In genomic region chr5:134604908-134605307, GRCh38 we compare ENCODE assay signal across 19 cellular contexts. TPM values are rescaled to one million over a fixed set of nuclear protein-coding genes. Genes with fewer than 3 reads are reported as not detected.
DNase-seq lines count a peak whose midpoint lies in the region; ATAC-seq and TF ChIP-seq lines count a peak whose summit lies in the region.
"Had no signal": no experiment of that assay in that cellular context is flagged by ENCODE, and none has a peak within 500 bp of the region (broad histone marks: within the 10 kb centered on the region; RNA-seq: fewer than 3 reads in every experiment).

No MANE protein-coding gene starts in this region.

- H3K4me3 Mint-ChIP-seq in activated CD4-positive, alpha-beta memory T cell treated with anti-CD3 and anti-CD28 coated beads for 36 hours = no peak overlapping the region
- H3K4me3 Mint-ChIP-seq: naive thymus-derived CD8-positive, alpha-beta T cell had no signal

- peaks cover 75% of the 10 kb centered on the region for H3K4me1 Mint-ChIP-seq in activated CD4-positive, alpha-beta memory T cell treated with anti-CD3 and anti-CD28 coated beads for 36 hours (ENCODE audit: low read depth)

- intact Hi-C loops in activated CD4-positive, alpha-beta memory T cell treated with anti-CD3 and anti-CD28 coated beads for 36 hours (cut with micrococcal nuclease) = loop anchor here (1.0 to 10.0 kb wide), 4 partner anchors 9 to 378 kb away; partner anchors contain the start of genes PCBD2 and PPP2CA
- intact Hi-C loops in gastrocnemius medialis (cut with DNase I; ENCODE audit: low total_unique reads) = no loop called here

- no peaks in the 10 kb centered on the region for H3K27me3 ChIP-seq in gastrocnemius medialis
- H3K27me3 ChIP-seq: hepatocyte had no signal

- POLR2A ChIA-PET in HEK293 (lab: Yijun Ruan, JAX) = no interaction called here
- POLR2A ChIA-PET in activated CD4-positive, alpha-beta memory T cell treated with anti-CD3 and anti-CD28 coated beads for 36 hours (lab: Charles Lee) = interaction anchor here (0.9 to 1.2 kb wide), 4 partner anchors 30 to 315 kb away, joined by 3 to 4 read pairs (median 4); partner anchors contain the start of genes CAMLG and SEC24A

- no peaks in the 10 kb centered on the region for H3K9me3 Mint-ChIP-seq in activated naive CD4-positive, alpha-beta T cell treated with anti-CD3 and anti-CD28 coated beads, Interleukin-2, amount 50 U/mL, for 72 hours
- H3K9me3 Mint-ChIP-seq in activated CD4-positive, alpha-beta memory T cell treated with anti-CD3 and anti-CD28 coated beads for 36 hours = no peaks in the 10 kb centered on the region
- H3K9me3 Mint-ChIP-seq: naive thymus-derived CD8-positive, alpha-beta T cell had no signal

- peak; percentile 2 to 56 for ATAC-seq in activated naive CD4-positive, alpha-beta T cell treated with anti-CD3 and anti-CD28 coated beads, Interleukin-2, amount 50 U/mL, for 72 hours
- no peak for ATAC-seq in gastrocnemius medialis
- no peak for ATAC-seq in GM19467 (IDR thresholded peaks at IDR 0.05; ENCODE audit: unreplicated experiment)
- ATAC-seq: naive thymus-derived CD8-positive, alpha-beta T cell had no signal

- CTCF ChIA-PET in HEK293 (lab: Yijun Ruan, JAX) = no interaction called here
- CTCF ChIA-PET in activated CD4-positive, alpha-beta memory T cell treated with anti-CD3 and anti-CD28 coated beads for 36 hours (lab: Charles Lee) = interaction anchor here (5.3 kb wide), 1 partner anchor 18 kb away, joined by 39 read pairs; no protein-coding TSS in a partner anchor

- no peak for TF ChIP-seq POLR2A in gastrocnemius medialis (IDR thresholded peaks at IDR 0.05)

- H3K36me3 ChIP-seq in HEK293 (ENCODE audit: control insufficient read depth in 2 of 2, insufficient read depth in 1 of 2, low read length in 2 of 2) (peaks cover 39 to 67% of the 10 kb centered on the region in 2 experiments), gastrocnemius medialis (peaks cover 5 to 63% of the 10 kb centered on the region in 2 donors)

- H3K4me3 ChIP-seq in HEK293 (ENCODE audit: low read depth, low read length) = no peak overlapping the region
- no peak overlapping the region for H3K4me3 ChIP-seq in gastrocnemius medialis
- H3K4me3 ChIP-seq: coronary artery, hepatocyte had no signal

- H3K27ac ChIP-seq in HEK293 (ENCODE audit: extremely low read depth, low read depth, low read length) (no peak overlapping the region), gastrocnemius medialis (peak overlapping the region; percentile 0 to 37 (median 14))
- H3K27ac ChIP-seq: coronary artery, hepatocyte had no signal

- H3K4me1 ChIP-seq in HEK293 (ENCODE audit: control insufficient read depth, insufficient read depth, low read length) (no peaks in the 10 kb centered on the region), gastrocnemius medialis (peaks cover 25 to 34% of the 10 kb centered on the region in 2 donors)

- no peaks in the 10 kb centered on the region for H3K9me3 ChIP-seq in HEK293 (ENCODE audit: control insufficient read depth, insufficient read depth, low read depth, low read length)
- no peaks in the 10 kb centered on the region for H3K9me3 ChIP-seq in gastrocnemius medialis

- DNase-seq in activated naive CD4-positive, alpha-beta T cell treated with anti-CD3 and anti-CD28 coated beads, Interleukin-2, amount 50 U/mL, for 72 hours (ENCODE audit: low spot score in 2 of 2) = no peak
- no peak for DNase-seq in activated naive CD4-positive, alpha-beta T cell treated with anti-CD3 and anti-CD28 coated beads, Interleukin-2, amount 50 U/mL, for 16 hours
- DNase-seq in activated CD4-positive, alpha-beta memory T cell treated with anti-CD3 and anti-CD28 coated beads for 36 hours = no peak
- DNase-seq in gastrocnemius medialis (no peak), AG08396 (ENCODE audit: low spot score) (no peak), NCI-H2081 (lab: John Stamatoyannopoulos, UW) (no peak)
- DNase-seq: activated gamma-delta T cell treated with Interleukin-2 at 50 U/mL for 16 hours; COR-L47; kidney; mesenchymal stem cell; naive thymus-derived CD8-positive, alpha-beta T cell; NCI-H1417 treated with DMSO at 0.1 percent for 48 hours; NCI-H82; stimulated activated CD4-positive, alpha-beta T cell treated with anti-CD3 and anti-CD28 coated beads, Interleukin-4, amount 100 ng/mL, for 1 hour had no signal

- peaks cover 0 to 45% of the 10 kb centered on the region in 2 donors for H3K36me3 Mint-ChIP-seq in activated naive CD4-positive, alpha-beta T cell treated with anti-CD3 and anti-CD28 coated beads, Interleukin-2, amount 50 U/mL, for 72 hours
- peaks cover 40% of the 10 kb centered on the region for H3K36me3 Mint-ChIP-seq in activated CD4-positive, alpha-beta memory T cell treated with anti-CD3 and anti-CD28 coated beads for 36 hours

- in situ Hi-C loops in gastrocnemius medialis (cut with MboI; ENCODE audit: low sequenced_read_pairs in 4 of 4) = no loop called here

- no peaks in the 10 kb centered on the region for H3K27me3 Mint-ChIP-seq in activated CD4-positive, alpha-beta memory T cell treated with anti-CD3 and anti-CD28 coated beads for 36 hours
- H3K27me3 Mint-ChIP-seq: naive thymus-derived CD8-positive, alpha-beta T cell; progenitor cell of endocrine pancreas had no signal

- peak overlapping the region; percentile 74 to 92 for H3K27ac Mint-ChIP-seq in activated naive CD4-positive, alpha-beta T cell treated with anti-CD3 and anti-CD28 coated beads, Interleukin-2, amount 50 U/mL, for 72 hours
- H3K27ac Mint-ChIP-seq in activated CD4-positive, alpha-beta memory T cell treated with anti-CD3 and anti-CD28 coated beads for 36 hours = peak overlapping the region; percentile 71
- H3K27ac Mint-ChIP-seq: progenitor cell of endocrine pancreas had no signal

- TF ChIP-seq CTCF in HEK293 (tag by site-specific recombination; IDR thresholded peaks at IDR 0.05) = no peak
- TF ChIP-seq CTCF in gastrocnemius medialis (IDR thresholded peaks at IDR 0.05 in 4 of 5, conservative IDR thresholded peaks at IDR 0.05 in 1 of 5) = no peak

TF ChIP-seq in HEK293, 187 proteins besides CTCF, POLR2A, EP300 and RAD21:
- TF ChIP-seq PRDM1 (tag by site-specific recombination; IDR thresholded peaks at IDR 0.05) = peak; percentile 52; the same call in 1 of the 2 replicates
- no peak for TF ChIP-seq ZNF354C (tag by site-specific recombination; IDR thresholded peaks at IDR 0.05; ENCODE audit: borderline replicate concordance, low read depth)

RNA-seq across cellular contexts. Expression of gene SAR1B, which starts 27.7 kb away (rescaled TPM):
- 10 to 100 TPM; 44.0 to 47.1 TPM for total RNA-seq in activated naive CD4-positive, alpha-beta T cell treated with anti-CD3 and anti-CD28 coated beads, Interleukin-2, amount 50 U/mL, for 72 hours
- total RNA-seq in activated CD4-positive, alpha-beta memory T cell treated with anti-CD3 and anti-CD28 coated beads for 36 hours = 10 to 100 TPM; 56.8 to 61.1 TPM
- total RNA-seq in gastrocnemius medialis = 100 to 1,000 TPM; 142 to 197 (median 157) TPM

RNA-seq across cellular contexts. Expression of gene SEC24A, which starts 43.7 kb away (rescaled TPM):
- 10 to 100 TPM; 36.6 to 40.0 TPM for total RNA-seq in activated naive CD4-positive, alpha-beta T cell treated with anti-CD3 and anti-CD28 coated beads, Interleukin-2, amount 50 U/mL, for 72 hours
- 10 to 100 TPM; 30.8 to 31.4 TPM for total RNA-seq in activated CD4-positive, alpha-beta memory T cell treated with anti-CD3 and anti-CD28 coated beads for 36 hours
- 10 to 100 TPM; 11.4 to 18.3 (median 13.6) TPM for total RNA-seq in gastrocnemius medialis

Comparison
In these comparisons a context has a peak if more than half of its experiments do, and no peak if none do; other contexts are left out.
1. ATAC-seq: peak in activated naive CD4-positive, alpha-beta T cell treated with anti-CD3 and anti-CD28 coated beads, Interleukin-2, amount 50 U/mL, for 72 hours (2 of 2); none in gastrocnemius medialis (0 of 2) and GM19467 (single experiment).